ENCODE assay signal across 8 cellular contexts in genomic region chr5:127562252-127562651, GRCh38. TPM values are rescaled to one million over a fixed set of nuclear protein-coding genes. Genes with fewer than 3 reads are reported as not detected.
DNase-seq lines count a peak whose midpoint lies in the region; ATAC-seq and TF ChIP-seq lines count a peak whose summit lies in the region.
"Had no signal": no experiment of that assay in that cellular context is flagged by ENCODE, and none has a peak within 500 bp of the region (broad histone marks: within the 10 kb centered on the region; RNA-seq: fewer than 3 reads in every experiment).

No MANE protein-coding gene starts in this region.

- ATAC-seq in GM21515 (IDR thresholded peaks at IDR 0.05; ENCODE audit: unreplicated experiment), result no peak
- no peak for ATAC-seq in GM19324 (IDR thresholded peaks at IDR 0.05; ENCODE audit: low FRiP score, unreplicated experiment)

- H3K27ac Mint-ChIP-seq in osteocyte (ENCODE audit: unreplicated experiment), result no peak overlapping the region

- intact Hi-C loops in dorsolateral prefrontal cortex (cut with DNase I), result loop anchor here (5.0 to 10.0 kb wide), 6 partner anchors 313 to 1283 kb away; partner anchors contain the start of gene SLC12A2 (in 1 of the 2)

- TF ChIP-seq CTCF in GM12874 (IDR thresholded peaks at IDR 0.05; ENCODE audit: insufficient read depth, low read depth, low read length) (peak; percentile 37; the same call in 1 of the 2 replicates), dorsolateral prefrontal cortex (IDR thresholded peaks at IDR 0.05 in 54 of 56, conservative IDR thresholded peaks at IDR 0.05 in 2 of 56; ENCODE audit: low read depth in 1 of 56, partially characterized antibody in 56 of 56) (peak in 43 of 56 donors; percentile 4 to 63 (median 35)), osteocyte (IDR thresholded peaks at IDR 0.05) (peak; percentile 36)

- no peak overlapping the region for H3K4me3 ChIP-seq in dorsolateral prefrontal cortex

- no peak overlapping the region for H3K4me3 Mint-ChIP-seq in osteocyte (ENCODE audit: unreplicated experiment)
- H3K4me3 Mint-ChIP-seq: central memory CD8-positive, alpha-beta T cell had no signal

- peaks cover 24% of the 10 kb centered on the region for H3K27me3 Mint-ChIP-seq in osteocyte (ENCODE audit: unreplicated experiment)

- no peak overlapping the region for H3K27ac ChIP-seq in dorsolateral prefrontal cortex

- H3K36me3 Mint-ChIP-seq in osteocyte (ENCODE audit: unreplicated experiment), result peaks cover 7% of the 10 kb centered on the region

- H3K9me3 Mint-ChIP-seq in osteocyte (ENCODE audit: unreplicated experiment), result no peaks in the 10 kb centered on the region
- H3K9me3 Mint-ChIP-seq: central memory CD8-positive, alpha-beta T cell had no signal

- peaks cover 0 to 3% (median 0%) of the 10 kb centered on the region in 45 donors for H3K27me3 ChIP-seq in dorsolateral prefrontal cortex

- H3K4me1 Mint-ChIP-seq in osteocyte (ENCODE audit: unreplicated experiment), result peaks cover 1% of the 10 kb centered on the region

- DNase-seq in MV-4-11 (lab: John Stamatoyannopoulos, UW), result peak; percentile 38
- DNase-seq in dorsolateral prefrontal cortex, result peak in 1 of 10 donors; percentile 33
- DNase-seq in osteocyte (ENCODE audit: extremely low spot score, unreplicated experiment), result no peak
- DNase-seq in cerebellar nuclear complex (lab: John Stamatoyannopoulos, UW), result no peak

RNA-seq across cellular contexts. Expression of gene PRRC1, which starts 44.8 kb away (rescaled TPM):
- total RNA-seq in dorsolateral prefrontal cortex (10 to 100 TPM; 11.9 to 27.5 (median 20.0) TPM), osteocyte (97.1 and 103 TPM in 2 replicates)
